ENCODE assay signal across 22 cellular contexts in the genomic region with DNA sequence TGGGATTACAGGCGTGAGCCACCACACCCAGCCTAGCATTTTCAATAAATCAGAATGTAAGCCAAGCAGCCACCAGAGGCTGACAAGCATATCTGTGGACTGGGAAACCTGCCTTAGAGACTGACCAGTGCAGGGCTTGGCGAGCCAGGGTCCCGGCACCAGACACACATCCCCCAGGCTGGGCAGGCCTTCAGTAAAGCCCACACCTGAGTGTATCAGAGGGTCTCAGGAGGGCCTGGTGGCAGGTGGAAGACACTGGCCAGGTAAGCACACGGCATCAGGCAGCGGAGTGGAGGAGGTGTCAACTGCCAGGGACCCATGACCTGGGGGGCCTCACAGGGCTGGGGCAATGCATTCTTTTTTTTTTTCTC.
DNase-seq lines count a peak whose midpoint lies in the region; ATAC-seq, FAIRE-seq and TF ChIP-seq lines count a peak whose summit lies in the region.
"Had no signal": no experiment of that assay in that cellular context is flagged by ENCODE, and none has a peak within 500 bp of the region (broad histone marks: within the 10 kb centered on the region; RNA-seq: fewer than 3 reads in every experiment).

No MANE protein-coding gene starts in this region.

- 92 to 100% (median 97%) methylated on average over 3 to 5 of the region's 5 CpGs for WGBS in adrenal gland, 4 donors
- WGBS in HepG2 (ENCODE audit: low lambda C conversion rate), result 87% methylated on average over 3 of the region's 5 CpGs
- WGBS in psoas muscle, 3 donors, result 98 to 100% (median 98%) methylated on average over 5 of the region's 5 CpGs

- no peaks in the 10 kb centered on the region for H3K9me3 Mint-ChIP-seq in activated T-cell treated with anti-CD3 and anti-CD28 coated beads, Interleukin-2, amount 50 U/mL, for 4 hours
- H3K9me3 Mint-ChIP-seq in chondrocyte (ENCODE audit: low read depth), result no peaks in the 10 kb centered on the region
- H3K9me3 Mint-ChIP-seq: activated T-helper 2 cell treated with anti-CD3 and anti-CD28 coated beads, Interferon-gamma antibody, Interleukin-2, Interleukin-4, amounts not matched to agents 10 μg/mL and 5 μg/mL and 100 μg/mL, durations not matched to agents 14 hours and 24 hours and 36 hours; neural crest cell had no signal

- no peaks in the 10 kb centered on the region for H3K27me3 ChIP-seq in AG04450 (ENCODE audit: control insufficient read depth, insufficient read depth, low read length)
- no peaks in the 10 kb centered on the region for H3K27me3 ChIP-seq in adrenal gland
- no peaks in the 10 kb centered on the region for H3K27me3 ChIP-seq in HepG2 (ENCODE audit: control insufficient read depth in 1 of 2, insufficient read depth in 2 of 2, low read length in 2 of 2)
- H3K27me3 ChIP-seq in psoas muscle (ENCODE audit: insufficient read depth in 3 of 3, low read length in 2 of 3), result no peaks in the 10 kb centered on the region
- H3K27me3 ChIP-seq: BLaER1 had no signal

- intact Hi-C loops in adrenal gland (cut with DNase I), result no loop called here
- intact Hi-C loops in HepG2 (cut with micrococcal nuclease; ENCODE audit: unreplicated experiment), result no loop called here
- intact Hi-C loops in psoas muscle (cut with DNase I), result no loop called here

- no peaks in the 10 kb centered on the region for H3K36me3 ChIP-seq in adrenal gland (replicated peaks in 1 of 2)
- no peaks in the 10 kb centered on the region for H3K36me3 ChIP-seq in HepG2 (replicated peaks in 1 of 2; ENCODE audit: control insufficient read depth in 1 of 2, insufficient read depth in 2 of 2, low read length in 2 of 2)
- no peaks in the 10 kb centered on the region for H3K36me3 ChIP-seq in psoas muscle (ENCODE audit: insufficient read depth in 1 of 2, low read depth in 1 of 2)
- H3K36me3 ChIP-seq: BLaER1 had no signal

- no peaks in the 10 kb centered on the region for H3K79me2 ChIP-seq in HepG2 (ENCODE audit: insufficient read depth, low read length)

- H3K27ac ChIP-seq in AG04450 (ENCODE audit: low read depth, low read length), result peak overlapping the region; percentile 39
- peak overlapping the region; percentile 90 to 98 (median 95) for H3K27ac ChIP-seq in adrenal gland
- no peak overlapping the region for H3K27ac ChIP-seq in HepG2 (ENCODE audit: extremely low read length, insufficient read depth, low read length)
- peak overlapping the region; percentile 96 for H3K27ac ChIP-seq in psoas muscle
- H3K27ac ChIP-seq: BLaER1 had no signal

- POLR2A ChIA-PET in AG04450 (lab: Yijun Ruan, JAX) (interaction anchor here (0.6 kb wide), 1 partner anchor 11 kb away, joined by 3 read pairs; no protein-coding TSS in a partner anchor), HepG2 (lab: Yijun Ruan, JAX) (no interaction called here)

- TF ChIP-seq POLR2A in adrenal gland (IDR thresholded peaks at IDR 0.05) (no peak), HepG2 (IDR thresholded peaks at IDR 0.05; ENCODE audit: insufficient read depth in 1 of 2, low read depth in 2 of 2, low read length in 2 of 2) (no peak)

- TF ChIP-seq CTCF in AG04450 (IDR thresholded peaks at IDR 0.05; ENCODE audit: low read depth, low read length), result no peak
- no peak for TF ChIP-seq CTCF in adrenal gland (IDR thresholded peaks at IDR 0.05)
- no peak for TF ChIP-seq CTCF in HepG2 (CRISPR knock-in tag; IDR thresholded peaks at IDR 0.05)
- TF ChIP-seq CTCF in psoas muscle (IDR thresholded peaks at IDR 0.05), result no peak
- no peak for TF ChIP-seq CTCF in chondrocyte (IDR thresholded peaks at IDR 0.05)

- peaks cover 23 to 29% of the 10 kb centered on the region in 2 donors for H3K4me1 ChIP-seq in adrenal gland (replicated peaks in 1 of 2)
- peaks cover 49% of the 10 kb centered on the region for H3K4me1 ChIP-seq in HepG2 (ENCODE audit: insufficient read depth, low read length)
- peaks cover 42% of the 10 kb centered on the region for H3K4me1 ChIP-seq in psoas muscle

- no peaks in the 10 kb centered on the region for H4K20me1 ChIP-seq in HepG2 (ENCODE audit: insufficient read depth, low read length)
- H4K20me1 ChIP-seq: BLaER1 had no signal

- H3K4me3 Mint-ChIP-seq in activated T-cell treated with anti-CD3 and anti-CD28 coated beads, Interleukin-2, amount 50 U/mL, for 4 hours, result no peak overlapping the region
- no peak overlapping the region for H3K4me3 Mint-ChIP-seq in chondrocyte (ENCODE audit: unreplicated experiment)
- H3K4me3 Mint-ChIP-seq: neural crest cell had no signal

- no peaks in the 10 kb centered on the region for H3K4me1 Mint-ChIP-seq in activated T-cell treated with anti-CD3 and anti-CD28 coated beads, Interleukin-2, amount 50 U/mL, for 4 hours (ENCODE audit: low read depth)
- H3K4me1 Mint-ChIP-seq in chondrocyte (ENCODE audit: low read depth), result peaks cover 37% of the 10 kb centered on the region

- CTCF ChIA-PET in AG04450 (lab: Charles Lee) (no interaction called here), HepG2 (lab: Yijun Ruan, JAX; ENCODE audit: low intra/inter-chr PET ratio, low total read pairs) (no interaction called here)

- in situ Hi-C loops in HepG2 (cut with HindIII; ENCODE audit: extremely low pct_ligation_motif_present, low pct_unique_long_range_greater_than_20kb), result no loop called here

- DNase-seq in AG04450 (ENCODE audit: low read depth, low spot score) (no peak), adrenal gland (no peak), HepG2 (ENCODE audit: low spot score) (no peak), psoas muscle (no peak), NCI-H2227 treated with DMSO at 0.1 percent for 48 hours (lab: John Stamatoyannopoulos, UW) (no peak), activated T-cell treated with anti-CD3 and anti-CD28 coated beads for 4 hours (no peak), chondrocyte (ENCODE audit: low spot score) (no peak)
- no peak for DNase-seq in activated T-cell treated with anti-CD3 and anti-CD28 coated beads, Interleukin-2, amount 50 U/mL, for 4 hours
- DNase-seq: activated CD4-positive, alpha-beta T cell treated with anti-CD3 and anti-CD28 coated beads for 1 hour; Calu3; dermis blood vessel endothelial cell; mucosa of descending colon; NCI-H1417 treated with DMSO at 0.1 percent for 48 hours; NCI-H526 treated with DMSO at 0.1 percent for 48 hours; stimulated activated CD4-positive, alpha-beta T cell treated with anti-CD3 and anti-CD28 coated beads, Interleukin-12 subunit alpha, Interleukin-12 subunit beta, amount 100 ng/mL, for 4 hours; SW 1271 had no signal

- no peak overlapping the region for H3K4me2 ChIP-seq in HepG2 (ENCODE audit: low read depth, low read length)
- H3K4me2 ChIP-seq: A549, BLaER1 had no signal

- no peak overlapping the region for H2AFZ ChIP-seq in HepG2 (ENCODE audit: low read length)

- H3K27me3 Mint-ChIP-seq in activated T-cell treated with anti-CD3 and anti-CD28 coated beads, Interleukin-2, amount 50 U/mL, for 4 hours (ENCODE audit: low read depth), result no peaks in the 10 kb centered on the region
- H3K27me3 Mint-ChIP-seq in chondrocyte (ENCODE audit: low read depth), result no peaks in the 10 kb centered on the region

- no peak for FAIRE-seq in HepG2 (lab: Jason Lieb, UNC)
- FAIRE-seq: A549, bronchial epithelial cell, G401.6 had no signal

- H3K27ac Mint-ChIP-seq in chondrocyte (ENCODE audit: unreplicated experiment), result no peak overlapping the region
- H3K27ac Mint-ChIP-seq: activated T-helper 2 cell treated with anti-CD3 and anti-CD28 coated beads, Interferon-gamma antibody, Interleukin-2, Interleukin-4, amounts not matched to agents 10 μg/mL and 5 μg/mL and 100 μg/mL, durations not matched to agents 14 hours and 24 hours and 36 hours had no signal

- H3K4me3 ChIP-seq in AG04450 (ENCODE audit: low read depth, low read length), result no peak overlapping the region
- H3K4me3 ChIP-seq in adrenal gland, result no peak overlapping the region
- H3K4me3 ChIP-seq in HepG2 (replicated peaks in 1 of 3; ENCODE audit: insufficient read depth in 1 of 3, low read depth in 2 of 3, low read length in 3 of 3), result no peak overlapping the region
- H3K4me3 ChIP-seq in psoas muscle, result no peak overlapping the region
- H3K4me3 ChIP-seq: A549, BLaER1, mucosa of descending colon had no signal

- H3K9me3 ChIP-seq in AG04450 (ENCODE audit: control insufficient read depth, insufficient read depth, low read length) (no peaks in the 10 kb centered on the region), adrenal gland (replicated peaks in 1 of 3) (no peaks in the 10 kb centered on the region), HepG2 (ENCODE audit: low read length) (no peaks in the 10 kb centered on the region), psoas muscle (no peaks in the 10 kb centered on the region)
- H3K9me3 ChIP-seq: A549, BLaER1, mucosa of descending colon had no signal

- ATAC-seq in HepG2 (no peak), psoas muscle (no peak)
- ATAC-seq in activated T-cell treated with anti-CD3 and anti-CD28 coated beads, Interleukin-2, amount 50 U/mL, for 4 hours, result no peak
- ATAC-seq: mucosa of descending colon had no signal

- TF ChIP-seq EP300 in HepG2 (IDR thresholded peaks at IDR 0.05; ENCODE audit: low read depth in 2 of 2, low read length in 2 of 2) (no peak), HepG2 (CRISPR knock-in tag; IDR thresholded peaks at IDR 0.05; ENCODE audit: borderline replicate concordance) (no peak)

- no peak for TF ChIP-seq RAD21 in HepG2 (CRISPR knock-in tag; IDR thresholded peaks at IDR 0.05)

- H3K36me3 Mint-ChIP-seq in activated T-cell treated with anti-CD3 and anti-CD28 coated beads, Interleukin-2, amount 50 U/mL, for 4 hours (ENCODE audit: insufficient read depth), result no peaks in the 10 kb centered on the region
- no peaks in the 10 kb centered on the region for H3K36me3 Mint-ChIP-seq in chondrocyte (ENCODE audit: low read depth)

- no peak overlapping the region for H3K9ac ChIP-seq in HepG2 (ENCODE audit: insufficient read depth, low read depth, low read length)
- H3K9ac ChIP-seq: BLaER1 had no signal

- no TSS peak for BruUV-seq in HepG2 (replicated peaks; lab: Mats Ljungman, UMichigan)

TF ChIP-seq in HepG2, 621 proteins besides CTCF, POLR2A, EP300 and RAD21 (continues in another document):
- TF ChIP-seq ZNF333 (CRISPR knock-in tag; IDR thresholded peaks at IDR 0.05; ENCODE audit: borderline replicate concordance) (no peak), ZNF180 (CRISPR knock-in tag; IDR thresholded peaks at IDR 0.05; ENCODE audit: borderline replicate concordance, low read depth) (no peak), NFIC (IDR thresholded peaks at IDR 0.05; ENCODE audit: low read length) (no peak)
- TF ChIP-seq, protein P1, sequence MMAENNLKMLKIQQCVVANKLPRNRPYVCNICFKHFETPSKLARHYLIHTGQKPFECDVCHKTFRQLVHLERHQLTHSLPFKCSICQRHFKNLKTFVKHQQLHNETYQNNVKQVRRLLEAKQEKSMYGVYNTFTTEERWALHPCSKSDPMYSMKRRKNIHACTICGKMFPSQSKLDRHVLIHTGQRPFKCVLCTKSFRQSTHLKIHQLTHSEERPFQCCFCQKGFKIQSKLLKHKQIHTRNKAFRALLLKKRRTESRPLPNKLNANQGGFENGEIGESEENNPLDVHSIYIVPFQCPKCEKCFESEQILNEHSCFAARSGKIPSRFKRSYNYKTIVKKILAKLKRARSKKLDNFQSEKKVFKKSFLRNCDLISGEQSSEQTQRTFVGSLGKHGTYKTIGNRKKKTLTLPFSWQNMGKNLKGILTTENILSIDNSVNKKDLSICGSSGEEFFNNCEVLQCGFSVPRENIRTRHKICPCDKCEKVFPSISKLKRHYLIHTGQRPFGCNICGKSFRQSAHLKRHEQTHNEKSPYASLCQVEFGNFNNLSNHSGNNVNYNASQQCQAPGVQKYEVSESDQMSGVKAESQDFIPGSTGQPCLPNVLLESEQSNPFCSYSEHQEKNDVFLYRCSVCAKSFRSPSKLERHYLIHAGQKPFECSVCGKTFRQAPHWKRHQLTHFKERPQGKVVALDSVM (CRISPR knock-in tag; IDR thresholded peaks at IDR 0.05), result 0 out of 2 replicates have a peak, but pooled peaks have one; percentile 6
